In the genomic region with DNA sequence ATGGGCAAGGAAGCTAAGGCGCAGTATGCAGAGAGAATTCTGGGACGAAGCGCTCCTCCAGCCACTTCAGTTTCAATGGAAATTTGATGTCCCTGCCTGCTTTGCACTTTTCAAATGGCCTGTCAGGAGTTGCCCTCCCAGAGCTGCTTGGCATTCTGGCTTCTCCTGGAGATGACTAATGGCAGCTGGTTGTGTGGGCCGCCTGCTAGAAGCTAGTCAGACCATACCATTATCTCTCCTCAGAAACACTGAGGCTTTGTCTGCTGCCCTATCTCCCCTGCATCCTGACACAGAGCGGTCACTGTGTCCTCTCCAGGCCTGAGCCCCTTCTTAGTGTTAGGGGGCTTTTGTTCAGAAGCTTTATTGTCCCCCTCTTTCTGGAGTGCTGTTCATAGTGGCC, we compare ENCODE assay signal across 8 cellular contexts.
DNase-seq lines count a peak whose midpoint lies in the region; ATAC-seq, FAIRE-seq and TF ChIP-seq lines count a peak whose summit lies in the region.

No MANE protein-coding gene starts in this region.

- H3K36me3 Mint-ChIP-seq in progenitor cell of endocrine pancreas (ENCODE audit: insufficient read depth), result peaks cover 14% of the 10 kb centered on the region
- H3K36me3 Mint-ChIP-seq in activated CD8-positive, alpha-beta T cell treated with anti-CD3 and anti-CD28 coated beads, Interleukin-2, amount 10 ng/mL, durations not matched to agents 7 days and 5 days (ENCODE audit: low read depth), result no peaks in the 10 kb centered on the region

- WGBS in stomach, 5 donors, result 83 to 90% (median 88%) methylated on average over 5 of the region's 5 CpGs
- WGBS in body of pancreas, 2 donors, result 88 to 95% methylated on average over 5 of the region's 5 CpGs

- H3K4me3 ChIP-seq in stomach (no peak overlapping the region), body of pancreas (no peak overlapping the region)

- no peak for TF ChIP-seq POLR2A in H54 (IDR thresholded peaks at IDR 0.05; ENCODE audit: low read depth, low read length)
- no peak for TF ChIP-seq POLR2A in stomach (IDR thresholded peaks at IDR 0.05)
- no peak for TF ChIP-seq POLR2A in body of pancreas (IDR thresholded peaks at IDR 0.05)

- H3K4me1 Mint-ChIP-seq in progenitor cell of endocrine pancreas (ENCODE audit: low read depth), result peaks cover 23% of the 10 kb centered on the region
- no peaks in the 10 kb centered on the region for H3K4me1 Mint-ChIP-seq in activated CD8-positive, alpha-beta T cell treated with anti-CD3 and anti-CD28 coated beads, Interleukin-2, amount 10 ng/mL, durations not matched to agents 7 days and 5 days (ENCODE audit: low read depth)

- FAIRE-seq in H54 (lab: Jason Lieb, UNC), result peak; percentile 93

- H3K9me3 Mint-ChIP-seq in progenitor cell of endocrine pancreas (ENCODE audit: low read depth), result peaks cover 9% of the 10 kb centered on the region
- no peaks in the 10 kb centered on the region for H3K9me3 Mint-ChIP-seq in activated CD8-positive, alpha-beta T cell treated with anti-CD3 and anti-CD28 coated beads, Interleukin-2, amount 10 ng/mL, durations not matched to agents 7 days and 5 days (ENCODE audit: insufficient read depth)

- no peaks in the 10 kb centered on the region for H3K27me3 Mint-ChIP-seq in progenitor cell of endocrine pancreas
- H3K27me3 Mint-ChIP-seq in activated CD8-positive, alpha-beta T cell treated with anti-CD3 and anti-CD28 coated beads, Interleukin-2, amount 10 ng/mL, durations not matched to agents 7 days and 5 days (ENCODE audit: low read depth), result no peaks in the 10 kb centered on the region

- no peak for ATAC-seq in activated CD8-positive, alpha-beta T cell treated with anti-CD3 and anti-CD28 coated beads, Interleukin-2, amount 10 ng/mL, durations not matched to agents 7 days and 5 days
- ATAC-seq in HG03342 (IDR thresholded peaks at IDR 0.05; ENCODE audit: unreplicated experiment) (no peak), body of pancreas (no peak)

- peaks cover 4 to 22% (median 14%) of the 10 kb centered on the region in 4 donors for H3K4me1 ChIP-seq in stomach
- no peaks in the 10 kb centered on the region for H3K4me1 ChIP-seq in body of pancreas

- no peak for TF ChIP-seq EP300 in stomach (IDR thresholded peaks at IDR 0.05)

- peak overlapping the region; percentile 75 for H3K27ac Mint-ChIP-seq in progenitor cell of endocrine pancreas
- no peak overlapping the region for H3K27ac Mint-ChIP-seq in activated CD8-positive, alpha-beta T cell treated with anti-CD3 and anti-CD28 coated beads, Interleukin-2, amount 10 ng/mL, durations not matched to agents 7 days and 5 days

- no peak overlapping the region for H3K27ac ChIP-seq in stomach
- no peak overlapping the region for H3K27ac ChIP-seq in body of pancreas

- no peaks in the 10 kb centered on the region for H3K36me3 ChIP-seq in stomach
- H3K36me3 ChIP-seq in body of pancreas (replicated peaks in 1 of 2; ENCODE audit: insufficient read depth in 1 of 2, low read depth in 2 of 2), result no peaks in the 10 kb centered on the region

- no peaks in the 10 kb centered on the region for H3K27me3 ChIP-seq in stomach
- no peaks in the 10 kb centered on the region for H3K27me3 ChIP-seq in body of pancreas

- CTCF ChIA-PET in activated CD8-positive, alpha-beta T cell treated with anti-CD3 and anti-CD28 coated beads, Interleukin-2, amount 10 ng/mL, durations not matched to agents 7 days and 5 days (lab: Charles Lee), result no interaction called here

- TF ChIP-seq CTCF in progenitor cell of endocrine pancreas (IDR thresholded peaks at IDR 0.05; ENCODE audit: unreplicated experiment) (no peak), stomach (IDR thresholded peaks at IDR 0.05) (no peak), body of pancreas (IDR thresholded peaks at IDR 0.05) (no peak)

- peak; percentile 53 for DNase-seq in H54 (ENCODE audit: insufficient read length, low spot score)
- peak; percentile 39 for DNase-seq in SW480 (ENCODE audit: low spot score)
- peak; percentile 90 for DNase-seq in foreskin melanocyte
- no peak for DNase-seq in progenitor cell of endocrine pancreas (ENCODE audit: low spot score, unreplicated experiment)
- DNase-seq in activated CD8-positive, alpha-beta T cell treated with anti-CD3 and anti-CD28 coated beads, Interleukin-2, amount 10 ng/mL, durations not matched to agents 7 days and 5 days, result no peak
- DNase-seq in stomach, result no peak
- no peak for DNase-seq in body of pancreas

- no peaks in the 10 kb centered on the region for H3K9me3 ChIP-seq in stomach
- H3K9me3 ChIP-seq in body of pancreas, result no peaks in the 10 kb centered on the region

- POLR2A ChIA-PET in activated CD8-positive, alpha-beta T cell treated with anti-CD3 and anti-CD28 coated beads, Interleukin-2, amount 10 ng/mL, durations not matched to agents 7 days and 5 days (lab: Charles Lee), result no interaction called here

- intact Hi-C loops in stomach (cut with DNase I; ENCODE audit: low total_unique reads), result no loop called here
- intact Hi-C loops in body of pancreas (cut with DNase I), result no loop called here

- H3K4me3 Mint-ChIP-seq in progenitor cell of endocrine pancreas (ENCODE audit: low read depth), result no peak overlapping the region
- H3K4me3 Mint-ChIP-seq in activated CD8-positive, alpha-beta T cell treated with anti-CD3 and anti-CD28 coated beads, Interleukin-2, amount 10 ng/mL, durations not matched to agents 7 days and 5 days, result no peak overlapping the region

Comparison
In these comparisons a context has a peak if more than half of its experiments do, and no peak if none do; other contexts are left out.
1. DNase-seq: peak in H54 (single experiment), SW480 (single experiment) and foreskin melanocyte (single experiment); none in progenitor cell of endocrine pancreas (single experiment), activated CD8-positive, alpha-beta T cell treated with anti-CD3 and anti-CD28 coated beads, Interleukin-2, amount 10 ng/mL, durations not matched to agents 7 days and 5 days (single experiment), stomach (single experiment) and body of pancreas (0 of 4).